ENCODE assay signal across 24 cellular contexts in the genomic region with DNA sequence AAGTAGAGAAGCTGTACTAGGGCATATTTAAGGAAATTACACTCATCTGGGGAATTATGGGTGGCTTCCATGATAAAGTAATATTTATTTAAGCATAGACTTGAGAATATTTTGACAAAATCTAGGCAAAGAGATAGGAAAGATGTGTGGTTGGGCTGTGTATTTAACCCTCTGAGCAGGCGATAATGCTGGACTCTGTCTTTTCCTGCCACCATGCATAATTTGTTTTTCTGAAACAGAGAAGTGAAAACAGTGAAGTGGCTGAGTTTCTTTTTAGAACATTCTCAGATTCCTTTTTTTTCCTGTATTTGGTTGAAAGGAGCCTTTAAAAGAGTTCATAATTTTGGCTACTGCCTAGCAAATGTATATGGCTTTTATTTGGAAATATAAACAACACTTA.
"Had no signal": no experiment of that assay in that cellular context is flagged by ENCODE, and none has a peak within 500 bp of the region (broad histone marks: within the 10 kb centered on the region; RNA-seq: fewer than 3 reads in every experiment).

No MANE protein-coding gene starts in this region.

- H3K27ac Mint-ChIP-seq: endodermal cell; naive thymus-derived CD4-positive, alpha-beta T cell; nephron progenitor cell; stimulated activated memory B cell treated with anti-CD40 and anti-IgM and Interleukin-4, amounts not matched to agents 10 μg/mL and 1 μg/mL and 100 μg/mL, for 72 hours; stimulated activated naive CD8-positive, alpha-beta T cell treated with anti-CD3 and anti-CD28 coated beads, Interleukin-15, Interleukin-2, amounts not matched to agents 100 ng/mL and 50 ng/mL, for 24 hours had no signal

- H3K27me3 Mint-ChIP-seq: naive thymus-derived CD4-positive, alpha-beta T cell; stimulated activated memory B cell treated with anti-CD40 and anti-IgM and Interleukin-4, amounts not matched to agents 10 μg/mL and 1 μg/mL and 100 μg/mL, for 72 hours; stimulated activated naive CD8-positive, alpha-beta T cell treated with anti-CD3 and anti-CD28 coated beads, Interleukin-15, Interleukin-2, amounts not matched to agents 100 ng/mL and 50 ng/mL, for 24 hours had no signal

- H3K27me3 ChIP-seq: foreskin keratinocyte, hepatocyte, spleen, tibial nerve, upper lobe of right lung, vagina had no signal

- H3K4me3 Mint-ChIP-seq: endodermal cell; naive thymus-derived CD4-positive, alpha-beta T cell; nephron progenitor cell; stimulated activated memory B cell treated with anti-CD40 and anti-IgM and Interleukin-4, amounts not matched to agents 10 μg/mL and 1 μg/mL and 100 μg/mL, for 72 hours; stimulated activated naive CD8-positive, alpha-beta T cell treated with anti-CD3 and anti-CD28 coated beads, Interleukin-15, Interleukin-2, amounts not matched to agents 100 ng/mL and 50 ng/mL, for 24 hours had no signal

- H3K36me3 ChIP-seq: spleen, tibial nerve, upper lobe of right lung, vagina had no signal

- H3K27ac ChIP-seq: foreskin keratinocyte, hepatocyte, spleen, upper lobe of right lung, vagina had no signal

- H3K9me3 Mint-ChIP-seq: endodermal cell; nephron progenitor cell; stimulated activated memory B cell treated with anti-CD40 and anti-IgM and Interleukin-4, amounts not matched to agents 10 μg/mL and 1 μg/mL and 100 μg/mL, for 72 hours had no signal

- H3K4me3 ChIP-seq: hepatocyte, lung, spleen, tibial nerve, upper lobe of right lung, vagina had no signal

- H3K36me3 Mint-ChIP-seq: naive thymus-derived CD4-positive, alpha-beta T cell; stimulated activated memory B cell treated with anti-CD40 and anti-IgM and Interleukin-4, amounts not matched to agents 10 μg/mL and 1 μg/mL and 100 μg/mL, for 72 hours had no signal

- H3K4me1 Mint-ChIP-seq: naive thymus-derived CD4-positive, alpha-beta T cell; nephron progenitor cell; stimulated activated memory B cell treated with anti-CD40 and anti-IgM and Interleukin-4, amounts not matched to agents 10 μg/mL and 1 μg/mL and 100 μg/mL, for 72 hours had no signal

- H3K4me1 ChIP-seq: foreskin keratinocyte, spleen, tibial nerve, upper lobe of right lung, vagina had no signal

- DNase-seq: effector CD4-positive, alpha-beta T cell; endodermal cell; erythroblast; foreskin keratinocyte; head of caudate nucleus; kidney; left colon; left ventricle myocardium superior; mesenchymal stem cell; naive thymus-derived CD4-positive, alpha-beta T cell; nephron progenitor cell; posterior cingulate gyrus; spleen; stimulated activated CD4-positive, alpha-beta T cell treated with anti-CD3 and anti-CD28 coated beads, Interleukin-15, amount 100 ng/mL, for 24 hours; stimulated activated CD4-positive, alpha-beta T cell treated with anti-CD3 and anti-CD28 coated beads, Interleukin-1b, Interleukin-23, amount 100 ng/mL, for 48 hours; stimulated activated CD4-positive, alpha-beta T cell treated with anti-CD3 and anti-CD28 coated beads, Interleukin-4, amount 100 ng/mL, for 24 hours; upper lobe of right lung had no signal

- H3K9me3 ChIP-seq: spleen, tibial nerve, upper lobe of right lung, vagina had no signal

- ATAC-seq: foreskin keratinocyte; left colon; left ventricle myocardium superior; naive thymus-derived CD4-positive, alpha-beta T cell; sciatic nerve; stimulated activated memory B cell treated with anti-CD40 and anti-IgM and Interleukin-4, amounts not matched to agents 10 μg/mL and 1 μg/mL and 100 μg/mL, for 72 hours; upper lobe of right lung had no signal
